Comparison of ENCODE assay signal across 8 cellular contexts in the genomic region with DNA sequence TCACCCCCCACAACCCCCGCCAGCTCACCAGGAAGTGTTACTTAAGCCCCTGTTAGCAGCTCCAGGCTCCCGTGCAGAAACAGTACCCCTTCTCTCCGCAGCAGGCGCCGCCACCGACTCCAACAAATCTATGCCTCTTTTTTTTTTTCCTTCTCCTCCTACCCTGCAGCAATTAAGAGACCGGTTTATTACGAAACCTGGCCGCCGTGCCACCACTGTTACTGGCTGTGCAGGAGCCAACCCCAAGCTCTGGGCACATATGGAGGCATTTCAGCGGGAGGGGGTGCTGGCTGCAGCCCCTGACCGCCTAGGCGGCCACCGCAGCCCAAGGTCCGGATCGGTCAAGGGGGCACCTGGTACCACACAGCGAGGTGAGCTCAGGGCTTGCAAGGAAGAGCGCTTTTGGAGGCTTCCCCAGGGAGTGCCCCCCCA. TPM values are rescaled to one million over a fixed set of nuclear protein-coding genes. Genes with fewer than 3 reads are reported as not detected.
DNase-seq lines count a peak whose midpoint lies in the region; ATAC-seq and TF ChIP-seq lines count a peak whose summit lies in the region.

No MANE protein-coding gene starts in this region.

- H3K27ac ChIP-seq in Panc1 (ENCODE audit: low read length) (peak overlapping the region; percentile 87), right atrium auricular region (peak overlapping the region; percentile 95 to 98), psoas muscle (peak overlapping the region; percentile 84)

- 3 to 6% (median 6%) methylated on average over 18 of the region's 18 CpGs for WGBS in psoas muscle, 3 donors

- TF ChIP-seq CTCF in Panc1 (IDR thresholded peaks at IDR 0.05) (no peak), right atrium auricular region (IDR thresholded peaks at IDR 0.05) (no peak), psoas muscle (IDR thresholded peaks at IDR 0.05) (no peak)

- peaks cover 27% of the 10 kb centered on the region for H3K36me3 Mint-ChIP-seq in activated CD4-positive, alpha-beta T cell treated with anti-CD3 and anti-CD28 coated beads for 36 hours (ENCODE audit: low read depth)

- H3K36me3 ChIP-seq in Panc1 (ENCODE audit: control insufficient read depth, insufficient read depth, low read length) (peaks cover 3% of the 10 kb centered on the region), adipocyte (ENCODE audit: control insufficient read depth, insufficient read depth, low read length, severe bottlenecking) (peaks cover 17% of the 10 kb centered on the region), right atrium auricular region (peaks cover 19% of the 10 kb centered on the region), psoas muscle (ENCODE audit: insufficient read depth in 1 of 2, low read depth in 1 of 2) (no peaks in the 10 kb centered on the region)

- H3K4me1 ChIP-seq in Panc1 (ENCODE audit: control insufficient read depth, insufficient read depth, low read length): peaks cover 7% of the 10 kb centered on the region
- peaks cover 3% of the 10 kb centered on the region for H3K4me1 ChIP-seq in adipocyte (ENCODE audit: control insufficient read depth, insufficient read depth, low read length)
- H3K4me1 ChIP-seq in right atrium auricular region: peaks cover 0 to 39% of the 10 kb centered on the region in 2 donors
- H3K4me1 ChIP-seq in psoas muscle: peaks cover 24% of the 10 kb centered on the region

- no peak for ATAC-seq in activated CD4-positive, alpha-beta T cell treated with anti-CD3 and anti-CD28 coated beads for 36 hours
- ATAC-seq in Panc1: no peak
- peak in 3 of 4 donors; percentile 2 to 35 (median 19) for ATAC-seq in psoas muscle
- no peak for ATAC-seq in GM18502 (IDR thresholded peaks at IDR 0.05; ENCODE audit: poor library complexity, unreplicated experiment)

- peak overlapping the region; percentile 96 for H3K9ac ChIP-seq in adipocyte (ENCODE audit: low read length)

- H3K4me3 Mint-ChIP-seq in activated CD4-positive, alpha-beta T cell treated with anti-CD3 and anti-CD28 coated beads for 36 hours: peak overlapping the region; percentile 94

- CTCF ChIA-PET in activated CD4-positive, alpha-beta T cell treated with anti-CD3 and anti-CD28 coated beads for 36 hours (lab: Charles Lee): interaction anchor here (0.6 to 3.6 kb wide), 8 partner anchors 12 to 170 kb away, joined by 3 to 65 read pairs (median 3); no protein-coding TSS in a partner anchor
- CTCF ChIA-PET in Panc1 (lab: Charles Lee): interaction anchor here (0.6 to 1.6 kb wide), 3 partner anchors 101 to 138 kb away, joined by 3 to 6 read pairs (median 4); no protein-coding TSS in a partner anchor

- peaks cover 17% of the 10 kb centered on the region for H3K9me3 Mint-ChIP-seq in activated CD4-positive, alpha-beta T cell treated with anti-CD3 and anti-CD28 coated beads for 36 hours (ENCODE audit: low read depth)

- H3K4me3 ChIP-seq in Panc1 (ENCODE audit: low read depth in 2 of 2, low read length in 2 of 2) (peak overlapping the region; percentile 82 to 94), adipocyte (ENCODE audit: low read length) (peak overlapping the region; percentile 95), right atrium auricular region (peak overlapping the region; percentile 89 to 96), psoas muscle (peak overlapping the region; percentile 81)

- DNase-seq in activated CD4-positive, alpha-beta T cell treated with anti-CD3 and anti-CD28 coated beads for 36 hours: peak; percentile 81
- no peak for DNase-seq in activated CD4-positive, alpha-beta T cell treated with anti-CD3 and anti-CD28 coated beads for 1 hour
- DNase-seq in Panc1 (ENCODE audit: low read depth, low spot score) (no peak), adipocyte (ENCODE audit: low read depth) (peak; percentile 88), right atrium auricular region (ENCODE audit: low spot score) (peak; percentile 73), psoas muscle (peak; percentile 77 to 86), hepatic stellate cell (ENCODE audit: low spot score) (no peak)

- H3K27me3 ChIP-seq in Panc1 (ENCODE audit: control insufficient read depth, insufficient read depth, low read length): no peaks in the 10 kb centered on the region
- H3K27me3 ChIP-seq in adipocyte (replicated peaks; ENCODE audit: control insufficient read depth, insufficient read depth, low read length): no peaks in the 10 kb centered on the region
- no peaks in the 10 kb centered on the region for H3K27me3 ChIP-seq in right atrium auricular region
- no peaks in the 10 kb centered on the region for H3K27me3 ChIP-seq in psoas muscle (ENCODE audit: insufficient read depth in 3 of 3, low read length in 2 of 3)

- intact Hi-C loops in activated CD4-positive, alpha-beta T cell treated with anti-CD3 and anti-CD28 coated beads for 36 hours (cut with DNase I, micrococcal nuclease): loop anchor here (2.0 to 5.0 kb wide), 3 partner anchors 24 to 316 kb away; a partner anchor contains a TSS
- intact Hi-C loops in Panc1 (cut with micrococcal nuclease; ENCODE audit: unreplicated experiment) (loop anchor here (10.0 kb wide), 1 partner anchor 66 kb away; no protein-coding TSS in a partner anchor), psoas muscle (cut with DNase I) (loop anchor here (2.0 to 5.0 kb wide), 2 partner anchors 62 to 69 kb away; no protein-coding TSS in a partner anchor)

- in situ Hi-C loops in Panc1 (cut with HindIII; ENCODE audit: low pct_unique_long_range_greater_than_20kb, low sequenced_read_pairs): no loop called here

- peaks cover 22% of the 10 kb centered on the region for H3K4me1 Mint-ChIP-seq in activated CD4-positive, alpha-beta T cell treated with anti-CD3 and anti-CD28 coated beads for 36 hours

- BruUV-seq in Panc1 (replicated peaks; lab: Mats Ljungman, UMichigan): no TSS peak

- peak overlapping the region; percentile 72 for H3K27ac Mint-ChIP-seq in activated CD4-positive, alpha-beta T cell treated with anti-CD3 and anti-CD28 coated beads for 36 hours

- H3K27me3 Mint-ChIP-seq in activated CD4-positive, alpha-beta T cell treated with anti-CD3 and anti-CD28 coated beads for 36 hours: no peaks in the 10 kb centered on the region

- H3K9me3 ChIP-seq in Panc1 (ENCODE audit: control insufficient read depth, insufficient read depth, low read depth, low read length): no peaks in the 10 kb centered on the region
- peaks cover 8% of the 10 kb centered on the region for H3K9me3 ChIP-seq in adipocyte (ENCODE audit: control insufficient read depth, low read length)
- H3K9me3 ChIP-seq in right atrium auricular region: peaks cover 0 to 6% of the 10 kb centered on the region in 2 donors
- H3K9me3 ChIP-seq in psoas muscle: no peaks in the 10 kb centered on the region

- POLR2A ChIA-PET in activated CD4-positive, alpha-beta T cell treated with anti-CD3 and anti-CD28 coated beads for 36 hours (lab: Charles Lee): interaction anchor here (0.6 to 4.1 kb wide), 10 partner anchors 15 to 582 kb away, joined by 3 to 106 read pairs (median 6); no protein-coding TSS in a partner anchor
- POLR2A ChIA-PET in Panc1 (lab: Charles Lee): interaction anchor here (0.6 to 0.7 kb wide), 3 partner anchors 12 to 121 kb away, joined by 5 to 12 read pairs (median 8); no protein-coding TSS in a partner anchor

RNA-seq across cellular contexts. Expression of a gene that starts 2.4 kb away (rescaled TPM):
- total RNA-seq in activated CD4-positive, alpha-beta T cell treated with anti-CD3 and anti-CD28 coated beads for 36 hours: 10 to 100 TPM; 57.7 to 71.2 TPM
- total RNA-seq in Panc1 (2021; ENCODE audit: unreplicated experiment) (56.2 TPM), right atrium auricular region (100 to 1,000 TPM; 205 to 218 TPM), psoas muscle (10 to 100 TPM; 10.9 to 63.1 (median 25.6) TPM)
- polyA plus RNA-seq in Panc1 (2012; ENCODE audit: insufficient read length): 43.3 TPM
- polyA plus RNA-seq in psoas muscle: 10 to 100 TPM; 14.1 to 94.1 (median 19.3) TPM

RNA-seq across cellular contexts. Expression of a gene that starts 21.6 kb away (rescaled TPM):
- 10 to 100 TPM; 91.0 to 93.9 TPM for total RNA-seq in activated CD4-positive, alpha-beta T cell treated with anti-CD3 and anti-CD28 coated beads for 36 hours
- total RNA-seq in Panc1 (2021; ENCODE audit: unreplicated experiment) (159 TPM), right atrium auricular region (10 to 100 TPM in 1 of 2 donors, 1 to 10 TPM in 1; 9.9 to 16.2 TPM), psoas muscle (10 to 100 TPM; 11.4 to 28.6 (median 22.7) TPM)
- polyA plus RNA-seq in Panc1 (2012; ENCODE audit: insufficient read length): 166 TPM
- 10 to 100 TPM; 27.6 to 40.3 (median 38.1) TPM for polyA plus RNA-seq in psoas muscle

RNA-seq across cellular contexts. Expression of a gene that starts 51.0 kb away (rescaled TPM):
- total RNA-seq in activated CD4-positive, alpha-beta T cell treated with anti-CD3 and anti-CD28 coated beads for 36 hours: 100 to 1,000 TPM in 1 of 2 experiments, 10 to 100 TPM in 1; 70.7 to 104 TPM
- total RNA-seq in Panc1 (2021; ENCODE audit: unreplicated experiment): 128 TPM
- 172 TPM for polyA plus RNA-seq in Panc1 (2012; ENCODE audit: insufficient read length)
- total RNA-seq in right atrium auricular region: 10 to 100 TPM; 37.1 to 37.2 TPM
- 100 to 1,000 TPM in 1 of 4 donors, 10 to 100 TPM in 3; 70.3 to 110 (median 92.2) TPM for total RNA-seq in psoas muscle
- 100 to 1,000 TPM in 2 of 3 donors, 10 to 100 TPM in 1; 83.6 to 254 (median 138) TPM for polyA plus RNA-seq in psoas muscle

Comparison
In these comparisons a context has a peak if more than half of its experiments do, and no peak if none do; other contexts are left out.
1. DNase-seq: peak in activated CD4-positive, alpha-beta T cell treated with anti-CD3 and anti-CD28 coated beads for 36 hours (single experiment), adipocyte (single experiment), right atrium auricular region (single experiment) and psoas muscle (2 of 2); none in activated CD4-positive, alpha-beta T cell treated with anti-CD3 and anti-CD28 coated beads for 1 hour (single experiment), Panc1 (single experiment) and hepatic stellate cell (single experiment).
2. ATAC-seq: peak in psoas muscle (3 of 4); none in activated CD4-positive, alpha-beta T cell treated with anti-CD3 and anti-CD28 coated beads for 36 hours (single experiment), Panc1 (single experiment) and GM18502 (single experiment).
3. Peak in every context shown above with its lines, with median percentiles within 50 percentile points of each other: H3K27ac ChIP-seq and H3K4me3 ChIP-seq.